Comparison of ENCODE assay signal across 10 cellular contexts in genomic region chr1:155932487-155932886, GRCh38. TPM values are rescaled to one million over a fixed set of nuclear protein-coding genes. Genes with fewer than 3 reads are reported as not detected.
DNase-seq lines count a peak whose midpoint lies in the region; ATAC-seq and TF ChIP-seq lines count a peak whose summit lies in the region.
"Had no signal": no experiment of that assay in that cellular context is flagged by ENCODE, and none has a peak within 500 bp of the region (broad histone marks: within the 10 kb centered on the region; RNA-seq: fewer than 3 reads in every experiment).

No MANE protein-coding gene starts in this region.

- no peaks in the 10 kb centered on the region for H3K27me3 Mint-ChIP-seq in WTC11 (ENCODE audit: low read depth)

- H3K27ac ChIP-seq in cardiac muscle cell (no peak overlapping the region), heart left ventricle (no peak overlapping the region), suprapubic skin (no peak overlapping the region)

- peak overlapping the region; percentile 45 for H3K4me3 Mint-ChIP-seq in WTC11
- H3K4me3 Mint-ChIP-seq in stimulated activated effector memory CD8-positive, alpha-beta T cell treated with anti-CD3 and anti-CD28 coated beads, Interleukin-12 subunit alpha, Interleukin-12 subunit beta, amount 100 ng/mL, for 72 hours: no peak overlapping the region

- no peak overlapping the region for H3K27ac Mint-ChIP-seq in WTC11
- no peak overlapping the region for H3K27ac Mint-ChIP-seq in stimulated activated effector memory CD8-positive, alpha-beta T cell treated with anti-CD3 and anti-CD28 coated beads, Interleukin-12 subunit alpha, Interleukin-12 subunit beta, amount 100 ng/mL, for 72 hours

- TF ChIP-seq CTCF in cardiac muscle cell (IDR thresholded peaks at IDR 0.05; ENCODE audit: low read depth, low read length) (no peak), heart left ventricle (IDR thresholded peaks at IDR 0.05) (no peak), WTC11 (IDR thresholded peaks at IDR 0.05) (no peak), fibroblast of pulmonary artery (IDR thresholded peaks at IDR 0.05; ENCODE audit: low read length, missing control alignments) (no peak), suprapubic skin (IDR thresholded peaks at IDR 0.05) (no peak)

- 74 to 83% (median 80%) methylated on average over 5 of the region's 5 CpGs for WGBS in heart left ventricle, 4 donors
- WGBS in suprapubic skin: 69% methylated on average over 5 of the region's 5 CpGs

- H3K4me3 ChIP-seq in cardiac muscle cell (peak overlapping the region; percentile 0), heart left ventricle (peak overlapping the region in 6 of 12 donors; percentile 70 to 96 (median 89)), fibroblast of pulmonary artery (replicated peaks; ENCODE audit: low read depth, low read length) (peak overlapping the region; percentile 98), suprapubic skin (peak overlapping the region; percentile 70)

- no peak for TF ChIP-seq POLR2A in heart left ventricle (IDR thresholded peaks at IDR 0.05)
- TF ChIP-seq POLR2A in suprapubic skin (IDR thresholded peaks at IDR 0.05): no peak

- H3K36me3 ChIP-seq in cardiac muscle cell: peaks cover 40% of the 10 kb centered on the region
- peaks cover 0 to 61% (median 56%) of the 10 kb centered on the region in 9 donors for H3K36me3 ChIP-seq in heart left ventricle
- peaks cover 34% of the 10 kb centered on the region for H3K36me3 ChIP-seq in suprapubic skin

- peaks cover 15% of the 10 kb centered on the region for H3K4me1 Mint-ChIP-seq in WTC11
- H3K4me1 Mint-ChIP-seq in stimulated activated effector memory CD8-positive, alpha-beta T cell treated with anti-CD3 and anti-CD28 coated beads, Interleukin-12 subunit alpha, Interleukin-12 subunit beta, amount 100 ng/mL, for 72 hours: peaks cover 23% of the 10 kb centered on the region

- intact Hi-C loops in heart left ventricle (cut with DNase I): loop anchor here in 4 of 10 donors (5.0 to 10.0 kb wide), 3 partner anchors 75 to 132 kb away; partner anchors contain the start of genes LAMTOR2 (in 2 of the 4), UBQLN4 (in 2 of the 4), GON4L (in 1 of the 4) and RAB25 (in 1 of the 4)

- no peaks in the 10 kb centered on the region for H3K9me3 Mint-ChIP-seq in WTC11
- no peaks in the 10 kb centered on the region for H3K9me3 Mint-ChIP-seq in stimulated activated effector memory CD8-positive, alpha-beta T cell treated with anti-CD3 and anti-CD28 coated beads, Interleukin-12 subunit alpha, Interleukin-12 subunit beta, amount 100 ng/mL, for 72 hours

- CTCF ChIA-PET in WTC11 (lab: Charles Lee): interaction anchor here (0.7 to 4.4 kb wide), 3 partner anchors 46 to 76 kb away, joined by 5 to 26 read pairs (median 5); no protein-coding TSS in a partner anchor

- no peak for ATAC-seq in heart left ventricle
- ATAC-seq in WTC11: no peak
- no peak for ATAC-seq in stimulated activated effector memory CD8-positive, alpha-beta T cell treated with anti-CD3 and anti-CD28 coated beads, Interleukin-12 subunit alpha, Interleukin-12 subunit beta, amount 100 ng/mL, for 72 hours
- no peak for ATAC-seq in HG02852 (IDR thresholded peaks at IDR 0.05; ENCODE audit: unreplicated experiment)

- DNase-seq in cardiac muscle cell (ENCODE audit: low read depth in 1 of 2, low spot score in 1 of 2): no peak
- no peak for DNase-seq in heart left ventricle
- no peak for DNase-seq in WTC11 (ENCODE audit: low spot score)
- peak; percentile 31 for DNase-seq in fibroblast of pulmonary artery (ENCODE audit: low read depth)
- no peak for DNase-seq in suprapubic skin (ENCODE audit: low spot score in 2 of 2)
- DNase-seq in GOT3 (lab: John Stamatoyannopoulos, UW): no peak
- DNase-seq in stimulated activated effector memory CD8-positive, alpha-beta T cell treated with anti-CD3 and anti-CD28 coated beads, Interleukin-12 subunit alpha, Interleukin-12 subunit beta, amount 100 ng/mL, for 72 hours (ENCODE audit: low spot score in 2 of 2): no peak
- DNase-seq: NCI-H1105, nucleus accumbens had no signal

- no peak for TF ChIP-seq EP300 in suprapubic skin (IDR thresholded peaks at IDR 0.05)

- no peaks in the 10 kb centered on the region for H3K9me3 ChIP-seq in cardiac muscle cell (ENCODE audit: low read depth)
- no peaks in the 10 kb centered on the region for H3K9me3 ChIP-seq in heart left ventricle
- H3K9me3 ChIP-seq in suprapubic skin: no peaks in the 10 kb centered on the region

- peaks cover 24% of the 10 kb centered on the region for H3K4me1 ChIP-seq in cardiac muscle cell (ENCODE audit: low read depth)
- H3K4me1 ChIP-seq in heart left ventricle: peaks cover 25 to 55% (median 37%) of the 10 kb centered on the region in 12 donors
- H3K4me1 ChIP-seq in suprapubic skin: peaks cover 52% of the 10 kb centered on the region

- H3K36me3 Mint-ChIP-seq in WTC11: peaks cover 52% of the 10 kb centered on the region
- H3K36me3 Mint-ChIP-seq in stimulated activated effector memory CD8-positive, alpha-beta T cell treated with anti-CD3 and anti-CD28 coated beads, Interleukin-12 subunit alpha, Interleukin-12 subunit beta, amount 100 ng/mL, for 72 hours: no peaks in the 10 kb centered on the region

- H3K27me3 ChIP-seq in cardiac muscle cell: no peaks in the 10 kb centered on the region
- H3K27me3 ChIP-seq in heart left ventricle: no peaks in the 10 kb centered on the region
- no peaks in the 10 kb centered on the region for H3K27me3 ChIP-seq in suprapubic skin

- POLR2A ChIA-PET in WTC11 (lab: Charles Lee): no interaction called here

TF ChIP-seq in WTC11, 78 proteins besides CTCF, POLR2A, EP300 and RAD21 (continues in another document):
- TF ChIP-seq STAT6 (CRISPR knock-in tag; conservative IDR thresholded peaks at IDR 0.05; ENCODE audit: low read depth): no peak

RNA-seq across cellular contexts. Expression of gene KHDC4, which starts 1.7 kb away (rescaled TPM):
- total RNA-seq in cardiac muscle cell (61.0 and 86.4 TPM in 2 replicates), heart left ventricle (10 to 100 TPM; 16.9 to 28.0 (median 22.6) TPM), WTC11 (2021) (46.0 to 64.4 TPM (median 59.8 TPM) in 3 replicates), suprapubic skin (100 to 1,000 TPM in 1 of 4 donors, 10 to 100 TPM in 3; 33.6 to 116 (median 50.3) TPM)
- polyA plus RNA-seq in cardiac muscle cell (26.6 and 31.5 TPM in 2 replicates), heart left ventricle (10 to 100 TPM; 17.4 to 19.1 TPM)

RNA-seq across cellular contexts. Expression of gene RXFP4, which starts 9.0 kb away (rescaled TPM):
- 0.33 TPM in 1 of 2 replicates, not detected in the other for total RNA-seq in cardiac muscle cell
- polyA plus RNA-seq in cardiac muscle cell: 0.74 TPM in 1 of 2 replicates, not detected in the other
- not detected for total RNA-seq in heart left ventricle
- under 1 TPM in 1 of 2 donors, not detected in 1; 0.07 TPM for polyA plus RNA-seq in heart left ventricle
- total RNA-seq in WTC11 (2021): not detected in 3 replicates
- total RNA-seq in suprapubic skin: not detected

RNA-seq across cellular contexts. Expression of gene RIT1, which starts 21.3 kb away (rescaled TPM):
- 29.1 and 48.7 TPM in 2 replicates for total RNA-seq in cardiac muscle cell
- polyA plus RNA-seq in cardiac muscle cell: 40.6 and 54.2 TPM in 2 replicates
- total RNA-seq in heart left ventricle: 10 to 100 TPM; 15.1 to 33.3 (median 20.0) TPM
- polyA plus RNA-seq in heart left ventricle: 10 to 100 TPM in 1 of 2 donors, 1 to 10 TPM in 1; 8.1 to 20.1 TPM
- 25.1 to 29.3 TPM (median 27.2 TPM) in 3 replicates for total RNA-seq in WTC11 (2021)
- 10 to 100 TPM; 18.1 to 30.8 (median 23.8) TPM for total RNA-seq in suprapubic skin

RNA-seq across cellular contexts. Expression of gene ARHGEF2, which starts 45.9 kb away (rescaled TPM):
- total RNA-seq in cardiac muscle cell (89.4 and 126 TPM in 2 replicates), heart left ventricle (10 to 100 TPM; 34.7 to 98.6 (median 61.6) TPM), WTC11 (2021) (60.0 to 69.5 TPM (median 66.2 TPM) in 3 replicates), suprapubic skin (10 to 100 TPM; 13.7 to 42.1 (median 20.6) TPM)
- polyA plus RNA-seq in cardiac muscle cell (38.6 and 54.9 TPM in 2 replicates), heart left ventricle (10 to 100 TPM; 23.9 to 28.8 TPM)
